In the genomic region with DNA sequence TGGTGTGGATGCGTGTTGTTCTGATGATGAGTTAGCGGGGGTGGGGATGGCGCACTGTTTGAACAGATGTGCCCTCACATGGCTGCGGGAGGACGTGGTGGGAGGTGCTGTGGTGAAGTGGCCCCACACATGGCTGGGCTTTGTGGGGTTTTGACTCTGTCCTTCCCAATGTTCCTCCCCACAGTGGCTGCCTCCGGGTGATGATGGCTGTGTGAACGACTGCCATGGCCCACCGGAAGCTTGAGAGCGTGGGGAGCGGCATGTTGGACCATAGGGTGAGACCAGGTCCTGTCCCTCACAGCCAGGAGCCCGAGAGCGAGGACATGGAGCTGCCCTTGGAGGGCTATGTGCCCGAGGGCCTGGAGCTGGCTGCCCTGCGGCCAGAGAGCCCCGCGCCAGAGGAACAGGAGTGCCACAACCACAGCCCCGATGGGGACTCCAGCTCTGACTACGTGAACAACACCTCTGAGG, we compare ENCODE assay signal across 24 cellular contexts.
"Had no signal": no experiment of that assay in that cellular context is flagged by ENCODE, and none has a peak within 500 bp of the region (broad histone marks: within the 10 kb centered on the region; RNA-seq: fewer than 3 reads in every experiment).

No MANE protein-coding gene starts in this region.

- H3K27ac ChIP-seq: coronary artery, esophagus muscularis mucosa, foreskin keratinocyte, gastroesophageal sphincter, heart right ventricle, neural progenitor cell, prostate gland, right atrium auricular region, sigmoid colon, stomach, thyroid gland had no signal

- H3K4me1 ChIP-seq: esophagus muscularis mucosa, foreskin keratinocyte, gastroesophageal sphincter, heart right ventricle, neural progenitor cell, prostate gland, right atrium auricular region, sigmoid colon, stomach, thyroid gland had no signal

- H3K36me3 ChIP-seq: esophagus muscularis mucosa, gastroesophageal sphincter, heart right ventricle, neural progenitor cell, prostate gland, right atrium auricular region, sigmoid colon, stomach, thyroid gland had no signal

- H3K9me3 ChIP-seq: gastroesophageal sphincter, heart right ventricle, prostate gland, right atrium auricular region, sigmoid colon, thyroid gland had no signal

- H3K4me3 ChIP-seq: coronary artery, esophagus muscularis mucosa, gastroesophageal sphincter, heart right ventricle, lung, neural progenitor cell, prostate gland, right atrium auricular region, sigmoid colon, stomach, thyroid gland had no signal

- H3K27me3 ChIP-seq: esophagus muscularis mucosa, foreskin keratinocyte, gastroesophageal sphincter, neural progenitor cell, right atrium auricular region, sigmoid colon, stomach, thyroid gland had no signal

- DNase-seq: dermis blood vessel endothelial cell; effector memory CD4-positive, alpha-beta T cell; foreskin keratinocyte; heart right ventricle; hippocampal formation; left ventricle myocardium superior; midbrain; naive thymus-derived CD4-positive, alpha-beta T cell; nucleus accumbens; sigmoid colon; stimulated activated CD4-positive, alpha-beta T cell treated with anti-CD3 and anti-CD28 coated beads, Interleukin-2, amount 100 ng/mL, for 24 hours; stimulated activated CD4-positive, alpha-beta T cell treated with anti-CD3 and anti-CD28 coated beads, Interleukin-4, amount 100 ng/mL, for 24 hours; stimulated activated naive CD4-positive, alpha-beta T cell treated with Interleukin-2 at 50 U/mL for 16 hours; stomach; thyroid gland; trophoblast cell had no signal

- ATAC-seq: foreskin keratinocyte; gastroesophageal sphincter; heart right ventricle; left ventricle myocardium superior; naive thymus-derived CD4-positive, alpha-beta T cell; stimulated activated effector memory CD8-positive, alpha-beta T cell treated with anti-CD3 and anti-CD28 coated beads, Interleukin-12 subunit alpha, Interleukin-12 subunit beta, amount 100 ng/mL, for 72 hours had no signal
